ENCODE assay signal across 10 cellular contexts in the genomic region with DNA sequence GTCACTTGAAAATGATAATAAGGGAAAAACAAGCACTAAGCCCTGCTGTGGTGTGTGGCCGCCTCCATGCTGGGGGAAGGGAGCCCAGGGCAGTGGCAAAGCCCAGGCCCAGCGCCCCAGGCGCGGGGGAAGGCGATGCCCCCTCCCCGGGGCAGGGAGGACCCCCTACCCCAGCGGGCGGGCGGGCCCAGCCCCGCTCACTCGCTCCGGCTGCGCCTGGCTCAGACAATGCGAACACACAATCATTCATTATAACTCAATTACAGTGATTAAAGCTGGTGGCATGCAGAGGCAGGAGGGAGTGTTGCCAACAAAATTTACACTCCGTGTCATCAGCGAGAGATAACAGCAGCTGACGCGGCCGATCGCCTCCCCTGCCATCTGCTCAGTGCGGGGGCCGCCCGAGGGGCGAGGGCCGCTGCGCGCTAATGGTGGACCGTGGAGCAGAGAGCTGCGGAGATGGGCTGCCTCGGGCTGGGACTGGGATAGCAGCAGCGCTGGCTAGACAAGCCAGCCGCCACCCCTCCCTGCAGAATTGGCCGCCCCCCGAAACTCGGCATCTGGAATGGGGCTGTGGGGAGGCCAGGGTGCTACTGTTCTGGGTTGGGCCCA.
DNase-seq lines count a peak whose midpoint lies in the region; TF ChIP-seq lines count a peak whose summit lies in the region.
"Had no signal": no experiment of that assay in that cellular context is flagged by ENCODE, and none has a peak within 500 bp of the region (broad histone marks: within the 10 kb centered on the region; RNA-seq: fewer than 3 reads in every experiment).

No MANE protein-coding gene starts in this region.

- H3K4me1 ChIP-seq in esophagus muscularis mucosa, result peaks cover 3 to 9% (median 7%) of the 10 kb centered on the region in 4 donors

- H3K27me3 ChIP-seq in dorsolateral prefrontal cortex (no peaks in the 10 kb centered on the region), esophagus muscularis mucosa (peaks cover 0 to 20% (median 4%) of the 10 kb centered on the region in 4 donors)

- peak; percentile 77 for DNase-seq in EH (ENCODE audit: low read depth)
- DNase-seq in NCI-H2171 (lab: John Stamatoyannopoulos, UW), result peak; percentile 71
- DNase-seq in dorsolateral prefrontal cortex, result peak in 2 of 10 donors; percentile 46 to 64
- DNase-seq in pons (ENCODE audit: low spot score), result peak; percentile 51
- no peak for DNase-seq in NCI-H510A (lab: John Stamatoyannopoulos, UW)
- DNase-seq in SIG-M5 (lab: John Stamatoyannopoulos, UW), result no peak
- no peak for DNase-seq in esophagus muscularis mucosa (ENCODE audit: extremely low spot score)
- DNase-seq in activated T-cell treated with anti-CD3 and anti-CD28 coated beads for 4 hours, result no peak
- DNase-seq: H9; stimulated activated CD8-positive, alpha-beta memory T cell treated with anti-CD3 and anti-CD28 coated beads, Interleukin-4, amount 100 ng/mL, for 48 hours had no signal

- 50% methylated on average over 4 of the region's 35 CpGs for WGBS in esophagus muscularis mucosa

- no peaks in the 10 kb centered on the region for H3K9me3 ChIP-seq in esophagus muscularis mucosa

- no peaks in the 10 kb centered on the region for H3K36me3 ChIP-seq in esophagus muscularis mucosa

- TF ChIP-seq POLR2A in esophagus muscularis mucosa (IDR thresholded peaks at IDR 0.05; ENCODE audit: low read depth), result no peak

- no peak for TF ChIP-seq EP300 in esophagus muscularis mucosa (IDR thresholded peaks at IDR 0.05)

- H3K27ac ChIP-seq in dorsolateral prefrontal cortex (peak overlapping the region in 1 of 59 donors; percentile 11), esophagus muscularis mucosa (replicated peaks in 1 of 4) (no peak overlapping the region)

- intact Hi-C loops in dorsolateral prefrontal cortex (cut with DNase I), result no loop called here
- intact Hi-C loops in esophagus muscularis mucosa (cut with DNase I), result no loop called here

- H3K4me3 ChIP-seq in dorsolateral prefrontal cortex, result peak overlapping the region in 57 of 59 donors; percentile 3 to 63 (median 40)
- peak overlapping the region in 2 of 4 donors; percentile 16 to 18 for H3K4me3 ChIP-seq in esophagus muscularis mucosa

- TF ChIP-seq CTCF in dorsolateral prefrontal cortex (IDR thresholded peaks at IDR 0.05 in 54 of 56, conservative IDR thresholded peaks at IDR 0.05 in 2 of 56; ENCODE audit: low read depth in 1 of 56, partially characterized antibody in 56 of 56), result no peak
- no peak for TF ChIP-seq CTCF in esophagus muscularis mucosa (IDR thresholded peaks at IDR 0.05)

Comparison
In these comparisons a context has a peak if more than half of its experiments do, and no peak if none do; other contexts are left out.
1. DNase-seq: peak in EH (single experiment), NCI-H2171 (single experiment) and pons (single experiment); none in NCI-H510A (single experiment), SIG-M5 (single experiment), esophagus muscularis mucosa (single experiment) and activated T-cell treated with anti-CD3 and anti-CD28 coated beads for 4 hours (single experiment).